In the genomic region with DNA sequence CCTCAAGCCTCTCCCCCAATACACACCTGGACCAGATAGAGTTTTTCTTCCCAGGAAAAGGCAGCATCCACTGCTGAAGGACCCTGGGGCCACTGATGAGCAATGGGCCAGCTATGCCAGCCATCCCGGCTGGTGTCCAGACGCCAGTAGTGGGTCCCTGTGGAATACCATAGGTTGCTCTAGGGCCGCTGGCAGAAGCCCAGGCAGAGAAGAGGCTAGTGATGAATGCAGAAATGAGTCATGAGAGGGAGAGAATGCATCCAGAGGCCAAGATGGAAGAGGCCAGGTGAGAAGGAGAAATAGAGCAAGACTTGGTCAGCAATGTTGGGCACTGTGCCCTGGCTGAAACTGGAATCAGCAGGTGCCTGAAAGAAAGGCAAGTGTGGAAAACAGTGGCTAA, we compare ENCODE assay signal across 2 cellular contexts.
TF ChIP-seq lines count a peak whose summit lies in the region.

No MANE protein-coding gene starts in this region.

TF ChIP-seq in HCT116, 20 proteins besides CTCF, POLR2A, EP300 and RAD21 (continued from another document):
- TF ChIP-seq TCF7L2 (IDR thresholded peaks at IDR 0.05; ENCODE audit: borderline replicate concordance, extremely low read depth, insufficient read depth, insufficient read length), result no peak
- TF ChIP-seq CBX3 (IDR thresholded peaks at IDR 0.05; ENCODE audit: low read depth), result peak; percentile 55; the same call in 1 of the 2 replicates
- TF ChIP-seq, protein P1, sequence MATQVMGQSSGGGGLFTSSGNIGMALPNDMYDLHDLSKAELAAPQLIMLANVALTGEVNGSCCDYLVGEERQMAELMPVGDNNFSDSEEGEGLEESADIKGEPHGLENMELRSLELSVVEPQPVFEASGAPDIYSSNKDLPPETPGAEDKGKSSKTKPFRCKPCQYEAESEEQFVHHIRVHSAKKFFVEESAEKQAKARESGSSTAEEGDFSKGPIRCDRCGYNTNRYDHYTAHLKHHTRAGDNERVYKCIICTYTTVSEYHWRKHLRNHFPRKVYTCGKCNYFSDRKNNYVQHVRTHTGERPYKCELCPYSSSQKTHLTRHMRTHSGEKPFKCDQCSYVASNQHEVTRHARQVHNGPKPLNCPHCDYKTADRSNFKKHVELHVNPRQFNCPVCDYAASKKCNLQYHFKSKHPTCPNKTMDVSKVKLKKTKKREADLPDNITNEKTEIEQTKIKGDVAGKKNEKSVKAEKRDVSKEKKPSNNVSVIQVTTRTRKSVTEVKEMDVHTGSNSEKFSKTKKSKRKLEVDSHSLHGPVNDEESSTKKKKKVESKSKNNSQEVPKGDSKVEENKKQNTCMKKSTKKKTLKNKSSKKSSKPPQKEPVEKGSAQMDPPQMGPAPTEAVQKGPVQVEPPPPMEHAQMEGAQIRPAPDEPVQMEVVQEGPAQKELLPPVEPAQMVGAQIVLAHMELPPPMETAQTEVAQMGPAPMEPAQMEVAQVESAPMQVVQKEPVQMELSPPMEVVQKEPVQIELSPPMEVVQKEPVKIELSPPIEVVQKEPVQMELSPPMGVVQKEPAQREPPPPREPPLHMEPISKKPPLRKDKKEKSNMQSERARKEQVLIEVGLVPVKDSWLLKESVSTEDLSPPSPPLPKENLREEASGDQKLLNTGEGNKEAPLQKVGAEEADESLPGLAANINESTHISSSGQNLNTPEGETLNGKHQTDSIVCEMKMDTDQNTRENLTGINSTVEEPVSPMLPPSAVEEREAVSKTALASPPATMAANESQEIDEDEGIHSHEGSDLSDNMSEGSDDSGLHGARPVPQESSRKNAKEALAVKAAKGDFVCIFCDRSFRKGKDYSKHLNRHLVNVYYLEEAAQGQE (IDR thresholded peaks at IDR 0.05; ENCODE audit: low read depth), result no peak
- TF ChIP-seq SP1 (IDR thresholded peaks at IDR 0.05; ENCODE audit: low read depth), result peak; percentile 24; the same call in 1 of the 2 replicates

TF ChIP-seq in SK-N-SH treated with all-trans-retinoic acid at 6 μM for 48 hours, 23 proteins besides CTCF, POLR2A, EP300 and RAD21 (continued from another document):
- TF ChIP-seq, protein P2, sequence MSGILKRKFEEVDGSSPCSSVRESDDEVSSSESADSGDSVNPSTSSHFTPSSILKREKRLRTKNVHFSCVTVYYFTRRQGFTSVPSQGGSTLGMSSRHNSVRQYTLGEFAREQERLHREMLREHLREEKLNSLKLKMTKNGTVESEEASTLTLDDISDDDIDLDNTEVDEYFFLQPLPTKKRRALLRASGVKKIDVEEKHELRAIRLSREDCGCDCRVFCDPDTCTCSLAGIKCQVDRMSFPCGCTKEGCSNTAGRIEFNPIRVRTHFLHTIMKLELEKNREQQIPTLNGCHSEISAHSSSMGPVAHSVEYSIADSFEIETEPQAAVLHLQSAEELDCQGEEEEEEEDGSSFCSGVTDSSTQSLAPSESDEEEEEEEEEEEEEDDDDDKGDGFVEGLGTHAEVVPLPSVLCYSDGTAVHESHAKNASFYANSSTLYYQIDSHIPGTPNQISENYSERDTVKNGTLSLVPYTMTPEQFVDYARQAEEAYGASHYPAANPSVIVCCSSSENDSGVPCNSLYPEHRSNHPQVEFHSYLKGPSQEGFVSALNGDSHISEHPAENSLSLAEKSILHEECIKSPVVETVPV (CRISPR knock-in tag; IDR thresholded peaks at IDR 0.05), result no peak
- no peak for TF ChIP-seq ZNF8 (CRISPR knock-in tag; IDR thresholded peaks at IDR 0.05)
- no peak for TF ChIP-seq TOX (CRISPR knock-in tag; IDR thresholded peaks at IDR 0.05; ENCODE audit: borderline replicate concordance)
- TF ChIP-seq BACH2 (CRISPR knock-in tag; IDR thresholded peaks at IDR 0.05; ENCODE audit: borderline replicate concordance), result no peak
- no peak for TF ChIP-seq ESRRG (CRISPR knock-in tag; IDR thresholded peaks at IDR 0.05)
- no peak for TF ChIP-seq TCF4 (CRISPR knock-in tag; IDR thresholded peaks at IDR 0.05; ENCODE audit: borderline replicate concordance)
- TF ChIP-seq CSDC2 (CRISPR knock-in tag; IDR thresholded peaks at IDR 0.05), result no peak
- TF ChIP-seq PPARA (CRISPR knock-in tag; IDR thresholded peaks at IDR 0.05; ENCODE audit: borderline replicate concordance), result no peak
